In genomic region chr1:26894263-26894662, GRCh38 we compare ENCODE assay signal across 19 cellular contexts. TPM values are rescaled to one million over a fixed set of nuclear protein-coding genes. Genes with fewer than 3 reads are reported as not detected.
DNase-seq lines count a peak whose midpoint lies in the region; ATAC-seq and TF ChIP-seq lines count a peak whose summit lies in the region.
"Had no signal": no experiment of that assay in that cellular context is flagged by ENCODE, and none has a peak within 500 bp of the region (broad histone marks: within the 10 kb centered on the region; RNA-seq: fewer than 3 reads in every experiment).

No MANE protein-coding gene starts in this region.

- no peak overlapping the region for H2AFZ ChIP-seq in neural progenitor cell (replicated peaks)

- ATAC-seq in CD4-positive, alpha-beta T cell (ENCODE audit: poor library complexity), result no peak
- ATAC-seq in Panc1 (no peak), GM18511 (IDR thresholded peaks at IDR 0.05; ENCODE audit: unreplicated experiment) (no peak), GM18868 (IDR thresholded peaks at IDR 0.05; ENCODE audit: unreplicated experiment) (no peak)
- ATAC-seq: K562 had no signal

- H3K27me3 Mint-ChIP-seq in CD4-positive, alpha-beta T cell, result no peaks in the 10 kb centered on the region
- H3K27me3 Mint-ChIP-seq in endothelial cell (ENCODE audit: unreplicated experiment), result peaks cover 11% of the 10 kb centered on the region
- H3K27me3 Mint-ChIP-seq in neural progenitor cell (ENCODE audit: insufficient read depth, low read depth), result no peaks in the 10 kb centered on the region

- peaks cover 16% of the 10 kb centered on the region for H3F3A ChIP-seq in neural progenitor cell (ENCODE audit: low read depth)

- H3K4me3 ChIP-seq in Panc1 (ENCODE audit: low read depth in 2 of 2, low read length in 2 of 2) (no peak overlapping the region), neural progenitor cell (no peak overlapping the region)
- H3K4me3 ChIP-seq: HAP-1, K562 had no signal

- H3K27me3 ChIP-seq in CD4-positive, alpha-beta T cell (ENCODE audit: control insufficient read depth, insufficient read depth, low read length), result no peaks in the 10 kb centered on the region
- no peaks in the 10 kb centered on the region for H3K27me3 ChIP-seq in Panc1 (ENCODE audit: control insufficient read depth, insufficient read depth, low read length)
- H3K27me3 ChIP-seq in neural progenitor cell, result no peaks in the 10 kb centered on the region
- H3K27me3 ChIP-seq: BE2C had no signal

- no peaks in the 10 kb centered on the region for H4K20me1 ChIP-seq in neural progenitor cell (ENCODE audit: low read depth)

- no peak overlapping the region for H3K4me2 ChIP-seq in neural progenitor cell
- H3K4me2 ChIP-seq: SK-N-SH had no signal

- H3K36me3 ChIP-seq in Panc1 (ENCODE audit: control insufficient read depth, insufficient read depth, low read length), result peaks cover 9% of the 10 kb centered on the region; the same call in 1 of the 2 replicates
- H3K36me3 ChIP-seq in neural progenitor cell, result no peaks in the 10 kb centered on the region

- peak overlapping the region; percentile 53 for H3K4me3 Mint-ChIP-seq in CD4-positive, alpha-beta T cell
- peak overlapping the region; percentile 43 for H3K4me3 Mint-ChIP-seq in endothelial cell (ENCODE audit: unreplicated experiment)
- H3K4me3 Mint-ChIP-seq in neural progenitor cell, result no peak overlapping the region

- CTCF ChIA-PET in CD4-positive, alpha-beta T cell (lab: Charles Lee), result no interaction called here
- CTCF ChIA-PET in Panc1 (lab: Charles Lee), result no interaction called here

- in situ Hi-C loops in Panc1 (cut with HindIII; ENCODE audit: low pct_unique_long_range_greater_than_20kb, low sequenced_read_pairs), result no loop called here

- H3K9me3 ChIP-seq in CD4-positive, alpha-beta T cell (ENCODE audit: control insufficient read depth, low read length), result no peaks in the 10 kb centered on the region
- H3K9me3 ChIP-seq in Panc1 (ENCODE audit: control insufficient read depth, insufficient read depth, low read depth, low read length) (no peaks in the 10 kb centered on the region), neural progenitor cell (ENCODE audit: low read depth) (no peaks in the 10 kb centered on the region)
- H3K9me3 ChIP-seq: BE2C, HAP-1, SK-N-SH had no signal

- H3K9me3 Mint-ChIP-seq in CD4-positive, alpha-beta T cell, result no peaks in the 10 kb centered on the region
- H3K9me3 Mint-ChIP-seq in endothelial cell (ENCODE audit: unreplicated experiment) (no peaks in the 10 kb centered on the region), neural progenitor cell (no peaks in the 10 kb centered on the region)

- no TSS peak for BruUV-seq in Panc1 (replicated peaks; lab: Mats Ljungman, UMichigan)

- intact Hi-C loops in CD4-positive, alpha-beta T cell (cut with DNase I, micrococcal nuclease), result loop anchor here in 1 of 2 experiments (5.0 kb wide), 1 partner anchor 462 kb away; the partner anchor contains the start of gene DHDDS
- intact Hi-C loops in Panc1 (cut with micrococcal nuclease; ENCODE audit: unreplicated experiment), result no loop called here

- POLR2A ChIA-PET in CD4-positive, alpha-beta T cell (lab: Charles Lee), result no interaction called here
- POLR2A ChIA-PET in Panc1 (lab: Charles Lee), result interaction anchor here (0.6 kb wide), 1 partner anchor 12 kb away, joined by 4 read pairs; no protein-coding TSS in a partner anchor

- peaks cover 25% of the 10 kb centered on the region for H3K79me2 ChIP-seq in neural progenitor cell (ENCODE audit: low read depth)

- H3K27ac Mint-ChIP-seq in CD4-positive, alpha-beta T cell, result no peak overlapping the region
- H3K27ac Mint-ChIP-seq in endothelial cell (ENCODE audit: unreplicated experiment) (peak overlapping the region; percentile 46), neural progenitor cell (no peak overlapping the region)

- DNase-seq in CD4-positive, alpha-beta T cell, result no peak
- DNase-seq in Panc1 (ENCODE audit: low read depth, low spot score) (no peak), endothelial cell (ENCODE audit: low spot score) (no peak), neural progenitor cell (ENCODE audit: low spot score) (no peak), GF-D8 (lab: John Stamatoyannopoulos, UW) (no peak)
- DNase-seq: BE2C, DMS153, EL, NCI-H1092, NCI-H2107, NCI-H345, NCI-H526 treated with DMSO at 0.1 percent for 48 hours, Right ventricle myocardium superior, SK-N-SH had no signal

- H3K4me1 Mint-ChIP-seq in CD4-positive, alpha-beta T cell (ENCODE audit: low read depth), result peaks cover 24% of the 10 kb centered on the region
- H3K4me1 Mint-ChIP-seq in endothelial cell (ENCODE audit: unreplicated experiment) (peaks cover 19% of the 10 kb centered on the region), neural progenitor cell (peaks cover 14% of the 10 kb centered on the region)

- no peak overlapping the region for H3K27ac ChIP-seq in CD4-positive, alpha-beta T cell (ENCODE audit: low read depth, low read length)
- peak overlapping the region; percentile 54; the same call in 1 of the 2 replicates for H3K27ac ChIP-seq in Panc1 (ENCODE audit: low read length)
- H3K27ac ChIP-seq in neural progenitor cell, result no peak overlapping the region

- peaks cover 84% of the 10 kb centered on the region for H3K36me3 Mint-ChIP-seq in CD4-positive, alpha-beta T cell (ENCODE audit: low read depth)
- peaks cover 36% of the 10 kb centered on the region for H3K36me3 Mint-ChIP-seq in endothelial cell (ENCODE audit: low read depth, unreplicated experiment)
- H3K36me3 Mint-ChIP-seq in neural progenitor cell, result peaks cover 18% of the 10 kb centered on the region

- no peak for TF ChIP-seq CTCF in CD4-positive, alpha-beta T cell (IDR thresholded peaks at IDR 0.05)
- TF ChIP-seq CTCF in Panc1 (IDR thresholded peaks at IDR 0.05) (no peak), endothelial cell (IDR thresholded peaks at IDR 0.05; ENCODE audit: unreplicated experiment) (no peak), neural progenitor cell (IDR thresholded peaks at IDR 0.05) (no peak)

- peak overlapping the region; percentile 13 for H3K9ac ChIP-seq in neural progenitor cell
- H3K9ac ChIP-seq: SK-N-SH had no signal

- peaks cover 18% of the 10 kb centered on the region for H3K4me1 ChIP-seq in Panc1 (ENCODE audit: control insufficient read depth, insufficient read depth, low read length)
- H3K4me1 ChIP-seq in neural progenitor cell, result peaks cover 11% of the 10 kb centered on the region

RNA-seq across cellular contexts. Expression of gene GPN2, which starts 4.2 kb away (rescaled TPM):
- total RNA-seq in CD4-positive, alpha-beta T cell, result 10 to 100 TPM; 42.0 to 44.4 TPM
- total RNA-seq in Panc1 (2021; ENCODE audit: unreplicated experiment), result 41.9 TPM
- polyA plus RNA-seq in Panc1 (2012; ENCODE audit: insufficient read length), result 51.1 TPM
- 31.4 TPM for total RNA-seq in endothelial cell (ENCODE audit: unreplicated experiment)
- 6.8 and 10.9 TPM in 2 replicates for total RNA-seq in neural progenitor cell (ENCODE audit: low replicate concordance)

RNA-seq across cellular contexts. Expression of gene GPATCH3, which starts 6.0 kb away (rescaled TPM):
- 10 to 100 TPM; 30.2 to 32.4 TPM for total RNA-seq in CD4-positive, alpha-beta T cell
- total RNA-seq in Panc1 (2021; ENCODE audit: unreplicated experiment) (29.7 TPM), endothelial cell (ENCODE audit: unreplicated experiment) (23.4 TPM), neural progenitor cell (ENCODE audit: low replicate concordance) (6.1 and 9.6 TPM in 2 replicates)
- 32.1 TPM for polyA plus RNA-seq in Panc1 (2012; ENCODE audit: insufficient read length)

RNA-seq across cellular contexts. Expression of gene NR0B2, which starts 19.5 kb away (rescaled TPM):
- total RNA-seq in CD4-positive, alpha-beta T cell, result not detected
- total RNA-seq in Panc1 (2021; ENCODE audit: unreplicated experiment), result 5.2 TPM
- 19.3 TPM for polyA plus RNA-seq in Panc1 (2012; ENCODE audit: insufficient read length)
- not detected for total RNA-seq in endothelial cell (ENCODE audit: unreplicated experiment)
- total RNA-seq in neural progenitor cell (ENCODE audit: low replicate concordance), result not detected in 2 replicates
- total RNA-seq: K562 had no signal
- polyA plus RNA-seq: AG04450, K562, SK-N-SH had no signal

RNA-seq across cellular contexts. Expression of gene NUDC, which starts 27.3 kb away (rescaled TPM):
- total RNA-seq in CD4-positive, alpha-beta T cell, result 10 to 100 TPM; 43.0 to 44.6 TPM
- 161 TPM for total RNA-seq in Panc1 (2021; ENCODE audit: unreplicated experiment)
- 340 TPM for polyA plus RNA-seq in Panc1 (2012; ENCODE audit: insufficient read length)
- total RNA-seq in endothelial cell (ENCODE audit: unreplicated experiment), result 60.8 TPM
- 28.6 and 49.6 TPM in 2 replicates for total RNA-seq in neural progenitor cell (ENCODE audit: low replicate concordance)

RNA-seq across cellular contexts. Expression of gene SFN, which starts 31.3 kb away (rescaled TPM):
- 1 to 10 TPM; 1.2 to 2.0 TPM for total RNA-seq in CD4-positive, alpha-beta T cell
- 188 TPM for total RNA-seq in Panc1 (2021; ENCODE audit: unreplicated experiment)
- 353 TPM for polyA plus RNA-seq in Panc1 (2012; ENCODE audit: insufficient read length)
- 0.54 TPM for total RNA-seq in endothelial cell (ENCODE audit: unreplicated experiment)
- total RNA-seq in neural progenitor cell (ENCODE audit: low replicate concordance), result 0.21 and 0.99 TPM in 2 replicates
- total RNA-seq: Right ventricle myocardium superior had no signal
